ENCODE assay signal across 8 cellular contexts in genomic region chr7:76291346-76292205, GRCh38. TPM values are rescaled to one million over a fixed set of nuclear protein-coding genes. Genes with fewer than 3 reads are reported as not detected.
DNase-seq lines count a peak whose midpoint lies in the region; ATAC-seq and TF ChIP-seq lines count a peak whose summit lies in the region.

No MANE protein-coding gene starts in this region.

- peak overlapping the region; percentile 72 for H3K4me2 ChIP-seq in GM23338
- H3K4me2 ChIP-seq in trophoblast cell (ENCODE audit: low read length) = peak overlapping the region; percentile 72

- H4K8ac ChIP-seq in trophoblast cell (ENCODE audit: low read depth, low read length) = peak overlapping the region; percentile 95

- H3K79me1 ChIP-seq in trophoblast cell (ENCODE audit: low read length) = peaks cover 31% of the 10 kb centered on the region

- TF ChIP-seq CTCF in GM23338 (conservative IDR thresholded peaks at IDR 0.05; ENCODE audit: low read depth in 2 of 2) (peak; percentile 96 to 99), tibial artery (IDR thresholded peaks at IDR 0.05) (peak; percentile 95 to 99)

- H3F3A ChIP-seq in GM23338 (replicated peaks; ENCODE audit: low read depth) = peaks cover 12% of the 10 kb centered on the region; the same call in 1 of the 2 replicates

- no peaks in the 10 kb centered on the region for H3K9me3 Mint-ChIP-seq in GM23338

- H3K4me3 ChIP-seq in GM23338 (peak overlapping the region; percentile 32; the same call in 1 of the 2 replicates), trophoblast cell (ENCODE audit: low read depth, low read length) (no peak overlapping the region), tibial artery (peak overlapping the region; percentile 38 to 52)

- DNase-seq in G401 (ENCODE audit: low spot score) (peak; percentile 89), GM23338 (ENCODE audit: low spot score) (peak; percentile 96), LoVo (ENCODE audit: low spot score) (peak; percentile 98), SKM-1 treated with dmso at 0.1 percent for 144 hours (lab: John Stamatoyannopoulos, UW; ENCODE audit: unreplicated experiment) (peak; percentile 94), Right ventricle myocardium superior (peak; percentile 94), trophoblast cell (peak; percentile 98 to 99), tibial artery (peak; percentile 92 to 97)
- peak; percentile 73 for DNase-seq in activated naive CD8-positive, alpha-beta T cell treated with anti-CD3 and anti-CD28 coated beads, Interleukin-2, amount 50 U/mL, for 16 hours (ENCODE audit: low read depth, low spot score)

- peak overlapping the region; percentile 45; the same call in 2 of the 3 replicates for H3K4me3 Mint-ChIP-seq in GM23338

- peak overlapping the region; percentile 95 for H3K4ac ChIP-seq in trophoblast cell (ENCODE audit: low read depth, low read length)

- H3K9me2 ChIP-seq in GM23338 (ENCODE audit: insufficient read depth) = no peaks in the 10 kb centered on the region

- H2BK12ac ChIP-seq in trophoblast cell (ENCODE audit: low read length) = peak overlapping the region; percentile 100

- peak overlapping the region; percentile 78 for H3K27ac Mint-ChIP-seq in GM23338

- H3K79me2 ChIP-seq in GM23338 (replicated peaks; ENCODE audit: insufficient read depth) (no peaks in the 10 kb centered on the region), trophoblast cell (ENCODE audit: control insufficient read depth, insufficient read depth, low read length, poor library complexity) (peaks cover 5% of the 10 kb centered on the region)

- peak overlapping the region; percentile 99 for H4K91ac ChIP-seq in trophoblast cell (ENCODE audit: low read depth, low read length)

- H2AK5ac ChIP-seq in trophoblast cell (ENCODE audit: low read length) = peak overlapping the region; percentile 99

- peak overlapping the region; percentile 98 for H2BK120ac ChIP-seq in trophoblast cell (ENCODE audit: insufficient read depth, low read length, poor library complexity)

- H3K14ac ChIP-seq in trophoblast cell (ENCODE audit: low read length) = peak overlapping the region; percentile 99

- no peaks in the 10 kb centered on the region; the same call in 1 of the 2 replicates for H3K27me3 ChIP-seq in GM23338 (ENCODE audit: insufficient read depth)
- no peaks in the 10 kb centered on the region for H3K27me3 ChIP-seq in trophoblast cell (ENCODE audit: insufficient read depth, low read length)
- H3K27me3 ChIP-seq in tibial artery = no peaks in the 10 kb centered on the region

- H3K9ac ChIP-seq in trophoblast cell (ENCODE audit: low read length) = peak overlapping the region; percentile 23

- peak overlapping the region; percentile 97 for H3K18ac ChIP-seq in trophoblast cell (ENCODE audit: low read length)

- H2AFZ ChIP-seq in GM23338 (peak overlapping the region; percentile 93; the same call in 1 of the 2 replicates), trophoblast cell (ENCODE audit: insufficient read depth, low read length, poor library complexity) (peak overlapping the region; percentile 64)

- H3K4me1 ChIP-seq in GM23338 (ENCODE audit: insufficient read depth) = peaks cover 23% of the 10 kb centered on the region
- H3K4me1 ChIP-seq in trophoblast cell (ENCODE audit: control insufficient read depth in 1 of 2, insufficient read depth in 2 of 2, low read length in 2 of 2) = peaks cover 31 to 41% of the 10 kb centered on the region in 2 experiments
- peaks cover 27 to 53% (median 46%) of the 10 kb centered on the region in 4 donors for H3K4me1 ChIP-seq in tibial artery

- H4K12ac ChIP-seq in trophoblast cell (ENCODE audit: low read depth, low read length) = peak overlapping the region; percentile 90

- H3K4me1 Mint-ChIP-seq in GM23338 = peaks cover 37% of the 10 kb centered on the region

- H3K23ac ChIP-seq in trophoblast cell (ENCODE audit: low read length) = no peak overlapping the region

- peak overlapping the region; percentile 95 for H2BK5ac ChIP-seq in trophoblast cell (ENCODE audit: low read depth, low read length, poor library complexity)

- no peaks in the 10 kb centered on the region for H3K36me3 ChIP-seq in GM23338 (ENCODE audit: insufficient read depth)
- no peaks in the 10 kb centered on the region for H3K36me3 ChIP-seq in trophoblast cell (ENCODE audit: control insufficient read depth in 1 of 2, insufficient read depth in 2 of 2, low read length in 2 of 2)
- no peaks in the 10 kb centered on the region for H3K36me3 ChIP-seq in tibial artery

- H3K27ac ChIP-seq in GM23338 (ENCODE audit: low read depth) (no peak overlapping the region), trophoblast cell (ENCODE audit: low read depth, low read length) (peak overlapping the region; percentile 95), tibial artery (peak overlapping the region; percentile 95 to 100)

- in situ Hi-C loops in G401 (cut with HindIII; ENCODE audit: low sequenced_read_pairs) = no loop called here

- H4K20me1 ChIP-seq in GM23338 (replicated peaks; ENCODE audit: insufficient read depth) = no peaks in the 10 kb centered on the region

- no peaks in the 10 kb centered on the region for H3K36me3 Mint-ChIP-seq in GM23338 (ENCODE audit: low read depth)

- peak; percentile 79 for ATAC-seq in GM23338
- peak; percentile 74 for ATAC-seq in Right ventricle myocardium superior (ENCODE audit: poor library complexity)

- no CpG with 5 or more reads among the region's 30 CpGs for WGBS in trophoblast cell (ENCODE audit: extremely low coverage, insufficient coverage, insufficient read length)

- H3K9me3 ChIP-seq in trophoblast cell (ENCODE audit: insufficient read depth, low read depth, low read length) (no peaks in the 10 kb centered on the region), tibial artery (no peaks in the 10 kb centered on the region)

- intact Hi-C loops in Right ventricle myocardium superior (cut with DNase I) = loop anchor here (1.0 kb wide), 1 partner anchor 23 kb away; no protein-coding TSS in a partner anchor
- intact Hi-C loops in tibial artery (cut with DNase I; ENCODE audit: low total_unique reads) = no loop called here

- H3K27me3 Mint-ChIP-seq in GM23338 (ENCODE audit: insufficient read depth, low read depth, poor library complexity) = peaks cover 38% of the 10 kb centered on the region

TF ChIP-seq in GM23338, 12 proteins besides CTCF, POLR2A, EP300 and RAD21 (continues in another document):
- no peak for TF ChIP-seq ZNF462 (CRISPR knock-in tag; IDR thresholded peaks at IDR 0.05)
- TF ChIP-seq ZNF331 (CRISPR knock-in tag; IDR thresholded peaks at IDR 0.05; ENCODE audit: low read depth) = no peak

RNA-seq across cellular contexts. Expression of gene HSPB1, which starts 10.9 kb away (rescaled TPM):
- total RNA-seq in G401 (2014; rRNA removed; shearing (Covaris generic)) = 129 and 145 TPM in 2 replicates
- total RNA-seq in GM23338 (2014; rRNA removed; shearing (Covaris generic)) = 47.5 and 48.1 TPM in 2 replicates
- polyA plus RNA-seq in GM23338 (2016; fragmentation: Nextera tagmentation; extraction: Ambion mirVana) = 437 and 458 TPM in 2 replicates
- total RNA-seq in Right ventricle myocardium superior = 2,459 TPM
- polyA plus RNA-seq in trophoblast cell (2013) = 1,533 and 1,664 TPM in 2 replicates

Comparison
In these comparisons a context has a peak if more than half of its experiments do, and no peak if none do; other contexts are left out.
1. RNA of gene HSPB1, which starts 10.9 kb away (total RNA-seq): 2,459 TPM in Right ventricle myocardium superior (single experiment); 129 to 145 TPM in G401 and 47.5 to 48.1 TPM in GM23338; every median in the first group is over 10 times any median in the second.
2. Peak in every context shown above with its lines, with median percentiles within 50 percentile points of each other: DNase-seq.